30 cellular contexts compared by ENCODE assay signal in genomic region chr6:32240686-32241085, GRCh38. TPM values are rescaled to one million over a fixed set of nuclear protein-coding genes. Genes with fewer than 3 reads are reported as not detected.
DNase-seq lines count a peak whose midpoint lies in the region; ATAC-seq, FAIRE-seq and TF ChIP-seq lines count a peak whose summit lies in the region.
"Had no signal": no experiment of that assay in that cellular context is flagged by ENCODE, and none has a peak within 500 bp of the region (broad histone marks: within the 10 kb centered on the region; RNA-seq: fewer than 3 reads in every experiment).

No MANE protein-coding gene starts in this region.

- TF ChIP-seq CTCF in K562 (IDR thresholded peaks at IDR 0.05 in 2 of 3, conservative IDR thresholded peaks at IDR 0.05 in 1 of 3; ENCODE audit: insufficient read depth in 2 of 3, low read depth in 1 of 3, low read length in 3 of 3): peak in 2 of 3 experiments; percentile 25 to 36; a peak in 2 of 6 replicates

- TF ChIP-seq EP300 in K562 (IDR thresholded peaks at IDR 0.05; ENCODE audit: low read length): no peak

- no peaks in the 10 kb centered on the region for H3K9me1 ChIP-seq in K562 (ENCODE audit: control insufficient read depth, insufficient read depth, low read length)

- no peak overlapping the region for H3K27ac ChIP-seq in Karpas-422 (ENCODE audit: low read length)
- no peak overlapping the region for H3K27ac ChIP-seq in K562 (ENCODE audit: extremely low read depth, low read depth, low read length)
- H3K27ac ChIP-seq: A549, heart left ventricle, SJSA1, upper lobe of right lung had no signal

- H3K27me3 Mint-ChIP-seq in activated naive CD4-positive, alpha-beta T cell treated with anti-CD3 and anti-CD28 coated beads for 36 hours (ENCODE audit: low read depth): no peaks in the 10 kb centered on the region
- no peaks in the 10 kb centered on the region for H3K27me3 Mint-ChIP-seq in stimulated activated naive B cell treated with anti-CD40 and anti-IgM and Interleukin-4, amounts not matched to agents 10 μg/mL and 1 μg/mL and 100 μg/mL, for 72 hours
- H3K27me3 Mint-ChIP-seq: activated B cell treated with CpG ODN at 0.5 μM for 24 hours had no signal

- H3K9me2 ChIP-seq in Karpas-422 (replicated peaks; ENCODE audit: insufficient read depth, low read length): no peaks in the 10 kb centered on the region

- H3K9me3 ChIP-seq in Karpas-422 (ENCODE audit: low read length) (no peaks in the 10 kb centered on the region), K562 (replicated peaks; ENCODE audit: control insufficient read depth, insufficient read depth, low read depth, low read length) (no peaks in the 10 kb centered on the region; the same call in 1 of the 2 replicates)
- H3K9me3 ChIP-seq: A549, heart left ventricle, SJSA1, upper lobe of right lung had no signal

- BruUV-seq in K562 (replicated peaks; lab: Mats Ljungman, UMichigan): no TSS peak

- no peak for DNase-seq in activated naive CD4-positive, alpha-beta T cell treated with anti-CD3 and anti-CD28 coated beads, Interleukin-2, amount 50 U/mL, for 72 hours (ENCODE audit: low spot score in 2 of 2)
- DNase-seq in activated naive CD4-positive, alpha-beta T cell treated with anti-CD3 and anti-CD28 coated beads for 36 hours: no peak
- DNase-seq in Karpas-422 (peak; percentile 32), K562 (ENCODE audit: extremely low read depth in 1 of 4, low spot score in 3 of 4) (no peak), SW480 (ENCODE audit: low spot score) (no peak), NCI-H1436 treated with DMSO at 0.1 percent for 48 hours (lab: John Stamatoyannopoulos, UW) (no peak), HuH-7.5 (ENCODE audit: low spot score) (no peak)
- DNase-seq in stimulated activated naive B cell treated with anti-CD40 and anti-IgM and Interleukin-4, amounts not matched to agents 10 μg/mL and 1 μg/mL and 100 μg/mL, for 72 hours: no peak
- DNase-seq: activated B cell treated with CpG ODN at 0.5 μM for 24 hours; activated CD4-positive, alpha-beta T cell treated with anti-CD3 and anti-CD28 coated beads, Interleukin-2, amount 10 ng/mL, durations not matched to agents 7 days and 5 days; activated naive CD4-positive, alpha-beta T cell treated with Interleukin-2 at 50 U/mL for 16 hours; activated T-cell treated with anti-CD3 and anti-CD28 coated beads, Interleukin-2, amount 50 U/mL, for 72 hours; DND-41; effector CD8-positive, alpha-beta T cell; foreskin melanocyte; heart left ventricle; kidney; left ventricle myocardium superior; mesendoderm; NCI-H146; NCI-H774; stimulated activated CD4-positive, alpha-beta T cell treated with anti-CD3 and anti-CD28 coated beads, Interleukin-4, amount 100 ng/mL, for 4 hours; T-helper 1 cell; upper lobe of right lung had no signal

- peaks cover 0 to 3% of the 10 kb centered on the region in 2 donors for H3K9me3 Mint-ChIP-seq in activated naive CD4-positive, alpha-beta T cell treated with anti-CD3 and anti-CD28 coated beads, Interleukin-2, amount 50 U/mL, for 72 hours
- H3K9me3 Mint-ChIP-seq in activated naive CD4-positive, alpha-beta T cell treated with anti-CD3 and anti-CD28 coated beads for 36 hours: no peaks in the 10 kb centered on the region
- H3K9me3 Mint-ChIP-seq in stimulated activated naive B cell treated with anti-CD40 and anti-IgM and Interleukin-4, amounts not matched to agents 10 μg/mL and 1 μg/mL and 100 μg/mL, for 72 hours: no peaks in the 10 kb centered on the region
- H3K9me3 Mint-ChIP-seq: activated B cell treated with CpG ODN at 0.5 μM for 24 hours; activated CD4-positive, alpha-beta T cell treated with anti-CD3 and anti-CD28 coated beads, Interleukin-2, amount 10 ng/mL, durations not matched to agents 7 days and 5 days; activated T-cell treated with anti-CD3 and anti-CD28 coated beads, Interleukin-2, amount 50 U/mL, for 72 hours had no signal

- CTCF ChIA-PET in activated naive CD4-positive, alpha-beta T cell treated with anti-CD3 and anti-CD28 coated beads for 36 hours (lab: Charles Lee): interaction anchor here (0.8 kb wide), 1 partner anchor 9 kb away, joined by 3 read pairs; no protein-coding TSS in a partner anchor
- CTCF ChIA-PET in K562 (lab: Yijun Ruan, JAX; ENCODE audit: low intra/inter-chr PET ratio): no interaction called here

- peaks cover 15% of the 10 kb centered on the region for H3K4me1 ChIP-seq in Karpas-422 (ENCODE audit: low read length)
- H3K4me1 ChIP-seq in K562 (replicated peaks in 1 of 2; ENCODE audit: control insufficient read depth in 2 of 2, insufficient read depth in 2 of 2, low read length in 2 of 2): no peaks in the 10 kb centered on the region
- H3K4me1 ChIP-seq: A549, upper lobe of right lung had no signal

- no peaks in the 10 kb centered on the region for H3K36me3 Mint-ChIP-seq in activated naive CD4-positive, alpha-beta T cell treated with anti-CD3 and anti-CD28 coated beads, Interleukin-2, amount 50 U/mL, for 72 hours
- H3K36me3 Mint-ChIP-seq in activated naive CD4-positive, alpha-beta T cell treated with anti-CD3 and anti-CD28 coated beads for 36 hours (ENCODE audit: low read depth): no peaks in the 10 kb centered on the region
- no peaks in the 10 kb centered on the region for H3K36me3 Mint-ChIP-seq in stimulated activated naive B cell treated with anti-CD40 and anti-IgM and Interleukin-4, amounts not matched to agents 10 μg/mL and 1 μg/mL and 100 μg/mL, for 72 hours

- no peak for TF ChIP-seq POLR2A in K562 (conservative IDR thresholded peaks at IDR 0.05)

- no peak for FAIRE-seq in K562 (lab: Jason Lieb, UNC)
- FAIRE-seq: A549, bronchial epithelial cell, colon, D721Med, H54, kidney had no signal

- peak overlapping the region; percentile 34 to 53 for H3K27ac Mint-ChIP-seq in activated naive CD4-positive, alpha-beta T cell treated with anti-CD3 and anti-CD28 coated beads, Interleukin-2, amount 50 U/mL, for 72 hours
- H3K27ac Mint-ChIP-seq in activated naive CD4-positive, alpha-beta T cell treated with anti-CD3 and anti-CD28 coated beads for 36 hours: no peak overlapping the region
- peak overlapping the region; percentile 3 for H3K27ac Mint-ChIP-seq in stimulated activated naive B cell treated with anti-CD40 and anti-IgM and Interleukin-4, amounts not matched to agents 10 μg/mL and 1 μg/mL and 100 μg/mL, for 72 hours
- H3K27ac Mint-ChIP-seq: activated B cell treated with CpG ODN at 0.5 μM for 24 hours; activated CD4-positive, alpha-beta T cell treated with anti-CD3 and anti-CD28 coated beads, Interleukin-2, amount 10 ng/mL, durations not matched to agents 7 days and 5 days; activated T-cell treated with anti-CD3 and anti-CD28 coated beads, Interleukin-2, amount 50 U/mL, for 72 hours had no signal

- H3K36me3 ChIP-seq in Karpas-422 (ENCODE audit: insufficient read depth, low read length) (no peaks in the 10 kb centered on the region), K562 (ENCODE audit: control insufficient read depth, insufficient read depth, low read length) (no peaks in the 10 kb centered on the region)
- H3K36me3 ChIP-seq: heart left ventricle, SJSA1, upper lobe of right lung had no signal

- H3K27me3 ChIP-seq in Karpas-422 (ENCODE audit: low read length): no peaks in the 10 kb centered on the region
- peaks cover 8 to 21% of the 10 kb centered on the region in 2 experiments; a peak in 4 of 5 replicates for H3K27me3 ChIP-seq in K562 (ENCODE audit: control insufficient read depth in 2 of 2, insufficient read depth in 2 of 2, low read length in 2 of 2)
- H3K27me3 ChIP-seq: heart left ventricle, SJSA1, upper lobe of right lung had no signal

- H3K4me3 ChIP-seq in Karpas-422 (ENCODE audit: low read length): no peak overlapping the region
- H3K4me3 ChIP-seq in K562: no peak overlapping the region
- H3K4me3 ChIP-seq: A549, heart left ventricle, SJSA1, upper lobe of right lung had no signal

- H2AFZ ChIP-seq in Karpas-422 (ENCODE audit: low read length) (no peak overlapping the region), K562 (ENCODE audit: low read depth, low read length) (no peak overlapping the region)

- in situ Hi-C loops in K562 (cut with MboI): no loop called here

- WGBS in K562 (ENCODE audit: insufficient coverage, low coverage, missing lambda C conversion rate): 0% methylated on average over 1 of the region's 1 CpG

- intact Hi-C loops in activated naive CD4-positive, alpha-beta T cell treated with anti-CD3 and anti-CD28 coated beads for 36 hours (cut with micrococcal nuclease): loop anchor here (10.0 kb wide), 1 partner anchor 554 kb away; no protein-coding TSS in a partner anchor
- intact Hi-C loops in K562 (cut with micrococcal nuclease): no loop called here

- no peak for TF ChIP-seq RAD21 in K562 (CRISPR knock-in tag; conservative IDR thresholded peaks at IDR 0.05 in 1 of 2, IDR thresholded peaks at IDR 0.05 in 1 of 2)

- H3K4me3 Mint-ChIP-seq in activated naive CD4-positive, alpha-beta T cell treated with anti-CD3 and anti-CD28 coated beads for 36 hours: no peak overlapping the region
- no peak overlapping the region for H3K4me3 Mint-ChIP-seq in stimulated activated naive B cell treated with anti-CD40 and anti-IgM and Interleukin-4, amounts not matched to agents 10 μg/mL and 1 μg/mL and 100 μg/mL, for 72 hours
- H3K4me3 Mint-ChIP-seq: activated B cell treated with CpG ODN at 0.5 μM for 24 hours; activated CD4-positive, alpha-beta T cell treated with anti-CD3 and anti-CD28 coated beads, Interleukin-2, amount 10 ng/mL, durations not matched to agents 7 days and 5 days had no signal

- peaks cover 28% of the 10 kb centered on the region for H3K4me1 Mint-ChIP-seq in activated naive CD4-positive, alpha-beta T cell treated with anti-CD3 and anti-CD28 coated beads for 36 hours (ENCODE audit: low read depth)
- peaks cover 18 to 35% of the 10 kb centered on the region in 2 donors for H3K4me1 Mint-ChIP-seq in stimulated activated naive B cell treated with anti-CD40 and anti-IgM and Interleukin-4, amounts not matched to agents 10 μg/mL and 1 μg/mL and 100 μg/mL, for 72 hours

- H3K79me2 ChIP-seq in Karpas-422 (ENCODE audit: low read length): no peaks in the 10 kb centered on the region
- no peaks in the 10 kb centered on the region for H3K79me2 ChIP-seq in K562 (ENCODE audit: control insufficient read depth, insufficient read depth, low read length)

- no peak overlapping the region for H3K9ac ChIP-seq in Karpas-422 (ENCODE audit: low read length)
- no peak overlapping the region for H3K9ac ChIP-seq in K562 (ENCODE audit: insufficient read depth in 1 of 2, low read depth in 2 of 2, low read length in 2 of 2)

- ATAC-seq in activated naive CD4-positive, alpha-beta T cell treated with anti-CD3 and anti-CD28 coated beads, Interleukin-2, amount 50 U/mL, for 72 hours: peak; percentile 17 to 39
- no peak for ATAC-seq in K562
- peak in 1 of 2 donors; percentile 29 for ATAC-seq in stimulated activated naive B cell treated with anti-CD40 and anti-IgM and Interleukin-4, amounts not matched to agents 10 μg/mL and 1 μg/mL and 100 μg/mL, for 72 hours (replicated peaks)
- ATAC-seq: A549, heart left ventricle, left ventricle myocardium superior, upper lobe of right lung had no signal

- H3K4me2 ChIP-seq in Karpas-422 (ENCODE audit: low read depth, low read length, poor library complexity, severe bottlenecking) (no peak overlapping the region), K562 (ENCODE audit: insufficient read depth, low read length) (no peak overlapping the region)
- H3K4me2 ChIP-seq: A549 had no signal

- H4K20me1 ChIP-seq in Karpas-422 (ENCODE audit: insufficient read depth, low read depth, low read length) (no peaks in the 10 kb centered on the region), K562 (replicated peaks; ENCODE audit: control insufficient read depth, insufficient read depth, low read length) (no peaks in the 10 kb centered on the region)

- POLR2A ChIA-PET in K562 (lab: Yijun Ruan, JAX): interaction anchor here (1.3 kb wide), 1 partner anchor 8 kb away, joined by 4 read pairs; no protein-coding TSS in a partner anchor

RNA-seq across cellular contexts. Expression of gene NOTCH4, which starts 16.8 kb away (rescaled TPM):
- under 1 TPM; 0.64 to 0.70 TPM for total RNA-seq in activated naive CD4-positive, alpha-beta T cell treated with anti-CD3 and anti-CD28 coated beads, Interleukin-2, amount 50 U/mL, for 72 hours
- total RNA-seq in activated naive CD4-positive, alpha-beta T cell treated with anti-CD3 and anti-CD28 coated beads for 36 hours: under 1 TPM in 1 of 2 experiments, not detected in 1; 0.50 TPM
- 1.5 and 5.2 TPM in 2 replicates for total RNA-seq in Karpas-422 (2014; rRNA removed; shearing (Covaris generic); ENCODE audit: low replicate concordance)
- total RNA-seq in K562 (2011; cell fraction: chromatin; rRNA removed; ENCODE audit: low replicate concordance): 3.1 and 5.8 TPM in 2 replicates
- total RNA-seq in K562 (2011; cell fraction: nucleolus; rRNA removed): 4.2 TPM in 2 replicates
- 4.0 and 6.0 TPM in 2 replicates for total RNA-seq in K562 (2011; cell fraction: nucleoplasm; rRNA removed)
- 2.7 and 3.5 TPM in 2 replicates for total RNA-seq in K562 (2014; rRNA removed)
- total RNA-seq in K562 (2014; rRNA removed; fragmentation: Illumina TruSeq; extraction: Trizol): 0.95 and 1.4 TPM in 2 replicates
- 1.7 and 1.9 TPM in 2 replicates for total RNA-seq in K562 (2015; rRNA removed; fragmentation: Illumina TruSeq; extraction: Trizol)
- total RNA-seq in K562 (2021): 2.7 and 3.4 TPM in 2 replicates
- polyA plus RNA-seq in K562 (2011; rRNA removed): 1.1 and 2.0 TPM in 2 replicates
- polyA plus RNA-seq in K562 (2011; cell fraction: cytosol; rRNA removed): 1.5 and 1.6 TPM in 2 replicates
- 1.7 and 3.0 TPM in 2 replicates for polyA plus RNA-seq in K562 (2011; cell fraction: nucleus; rRNA removed)
- 1.4 and 2.2 TPM in 2 replicates for polyA plus RNA-seq in K562 (2012)
- 1.3 and 1.4 TPM in 2 replicates for polyA plus RNA-seq in K562 (2014; fragmentation: Illumina TruSeq; extraction: Trizol)
- under 1 TPM; 0.24 to 0.50 TPM for polyA plus RNA-seq in K562 (2014; fragmentation: Nextera tagmentation; extraction: Ambion mirVana)
- 2.6 and 4.3 TPM in 2 replicates for polyA plus RNA-seq in K562 (2014; rRNA removed)
- polyA minus RNA-seq in K562 (2011; rRNA and poly(A)+ RNA removed): 1.2 and 1.6 TPM in 2 replicates
- polyA minus RNA-seq in K562 (2011; cell fraction: cytosol; rRNA and poly(A)+ RNA removed): not detected in 2 replicates
- polyA minus RNA-seq in K562 (2011; cell fraction: nucleus; rRNA and poly(A)+ RNA removed): 2.7 and 3.2 TPM in 2 replicates

RNA-seq across cellular contexts. Expression of gene GPSM3, which starts 48.2 kb away (rescaled TPM):
- 100 to 1,000 TPM in 1 of 2 donors, 10 to 100 TPM in 1; 84.9 to 151 TPM for total RNA-seq in activated naive CD4-positive, alpha-beta T cell treated with anti-CD3 and anti-CD28 coated beads, Interleukin-2, amount 50 U/mL, for 72 hours
- total RNA-seq in activated naive CD4-positive, alpha-beta T cell treated with anti-CD3 and anti-CD28 coated beads for 36 hours: 10 to 100 TPM; 71.8 to 72.1 TPM
- 66.5 and 85.9 TPM in 2 replicates for total RNA-seq in Karpas-422 (2014; rRNA removed; shearing (Covaris generic); ENCODE audit: low replicate concordance)
- 11.8 and 26.5 TPM in 2 replicates for total RNA-seq in K562 (2011; cell fraction: chromatin; rRNA removed; ENCODE audit: low replicate concordance)
- 15.2 and 18.8 TPM in 2 replicates for total RNA-seq in K562 (2011; cell fraction: nucleolus; rRNA removed)
- total RNA-seq in K562 (2011; cell fraction: nucleoplasm; rRNA removed): 22.7 and 30.8 TPM in 2 replicates
- total RNA-seq in K562 (2014; rRNA removed) (40.5 and 45.0 TPM in 2 replicates), K562 (2014; rRNA removed; fragmentation: Illumina TruSeq; extraction: Trizol) (13.5 and 14.0 TPM in 2 replicates), K562 (2015; rRNA removed; fragmentation: Illumina TruSeq; extraction: Trizol) (22.3 and 22.4 TPM in 2 replicates), K562 (2021) (37.3 and 42.6 TPM in 2 replicates)
- polyA plus RNA-seq in K562 (2011; rRNA removed) (24.4 and 51.8 TPM in 2 replicates), K562 (2014; fragmentation: Illumina TruSeq; extraction: Trizol) (39.6 and 46.5 TPM in 2 replicates), K562 (2014; fragmentation: Nextera tagmentation; extraction: Ambion mirVana) (1 to 10 TPM; 5.3 to 5.7 TPM), K562 (2014; rRNA removed) (32.2 and 35.1 TPM in 2 replicates)
- 44.6 and 52.4 TPM in 2 replicates for polyA plus RNA-seq in K562 (2011; cell fraction: cytosol; rRNA removed)
- polyA plus RNA-seq in K562 (2011; cell fraction: nucleus; rRNA removed): 32.8 and 42.4 TPM in 2 replicates
- 34.2 and 146 TPM in 2 replicates for polyA plus RNA-seq in K562 (2012)
- 8.6 and 11.3 TPM in 2 replicates for polyA minus RNA-seq in K562 (2011; rRNA and poly(A)+ RNA removed)
- polyA minus RNA-seq in K562 (2011; cell fraction: cytosol; rRNA and poly(A)+ RNA removed): 17.9 and 19.4 TPM in 2 replicates
- polyA minus RNA-seq in K562 (2011; cell fraction: nucleus; rRNA and poly(A)+ RNA removed): 4.0 and 7.3 TPM in 2 replicates

RNA-seq across cellular contexts. Expression of gene PBX2, which starts 50.7 kb away (rescaled TPM):
- 10 to 100 TPM; 65.4 to 88.7 TPM for total RNA-seq in activated naive CD4-positive, alpha-beta T cell treated with anti-CD3 and anti-CD28 coated beads, Interleukin-2, amount 50 U/mL, for 72 hours
- 10 to 100 TPM; 46.5 to 47.7 TPM for total RNA-seq in activated naive CD4-positive, alpha-beta T cell treated with anti-CD3 and anti-CD28 coated beads for 36 hours
- 51.7 and 84.0 TPM in 2 replicates for total RNA-seq in Karpas-422 (2014; rRNA removed; shearing (Covaris generic); ENCODE audit: low replicate concordance)
- total RNA-seq in K562 (2011; cell fraction: chromatin; rRNA removed; ENCODE audit: low replicate concordance): 227 and 442 TPM in 2 replicates
- total RNA-seq in K562 (2011; cell fraction: nucleolus; rRNA removed): 178 and 203 TPM in 2 replicates
- 185 and 217 TPM in 2 replicates for total RNA-seq in K562 (2011; cell fraction: nucleoplasm; rRNA removed)
- total RNA-seq in K562 (2014; rRNA removed) (55.6 and 63.8 TPM in 2 replicates), K562 (2014; rRNA removed; fragmentation: Illumina TruSeq; extraction: Trizol) (44.0 and 45.1 TPM in 2 replicates), K562 (2015; rRNA removed; fragmentation: Illumina TruSeq; extraction: Trizol) (60.0 and 62.5 TPM in 2 replicates), K562 (2021) (106 and 126 TPM in 2 replicates)
- polyA plus RNA-seq in K562 (2011; rRNA removed) (123 and 127 TPM in 2 replicates), K562 (2014; fragmentation: Illumina TruSeq; extraction: Trizol) (108 and 119 TPM in 2 replicates), K562 (2014; fragmentation: Nextera tagmentation; extraction: Ambion mirVana) (1 to 10 TPM; 1.9 to 2.8 TPM), K562 (2014; rRNA removed) (117 and 134 TPM in 2 replicates)
- polyA plus RNA-seq in K562 (2011; cell fraction: cytosol; rRNA removed): 105 and 142 TPM in 2 replicates
- polyA plus RNA-seq in K562 (2011; cell fraction: nucleus; rRNA removed): 340 and 411 TPM in 2 replicates
- polyA plus RNA-seq in K562 (2012): 110 and 127 TPM in 2 replicates
- polyA minus RNA-seq in K562 (2011; rRNA and poly(A)+ RNA removed): 55.9 and 77.0 TPM in 2 replicates
- polyA minus RNA-seq in K562 (2011; cell fraction: cytosol; rRNA and poly(A)+ RNA removed): 46.1 and 60.9 TPM in 2 replicates
- polyA minus RNA-seq in K562 (2011; cell fraction: nucleus; rRNA and poly(A)+ RNA removed): 68.7 and 70.2 TPM in 2 replicates

RNA-seq across cellular contexts. Expression of gene AGER, which starts 56.6 kb away (rescaled TPM):
- 10 to 100 TPM; 21.6 to 26.3 TPM for total RNA-seq in activated naive CD4-positive, alpha-beta T cell treated with anti-CD3 and anti-CD28 coated beads, Interleukin-2, amount 50 U/mL, for 72 hours
- 10 to 100 TPM; 15.6 to 17.0 TPM for total RNA-seq in activated naive CD4-positive, alpha-beta T cell treated with anti-CD3 and anti-CD28 coated beads for 36 hours
- 9.0 and 9.2 TPM in 2 replicates for total RNA-seq in Karpas-422 (2014; rRNA removed; shearing (Covaris generic); ENCODE audit: low replicate concordance)
- total RNA-seq in K562 (2011; cell fraction: chromatin; rRNA removed; ENCODE audit: low replicate concordance): 28.3 and 66.0 TPM in 2 replicates
- 35.5 and 36.5 TPM in 2 replicates for total RNA-seq in K562 (2011; cell fraction: nucleolus; rRNA removed)
- 27.8 and 29.8 TPM in 2 replicates for total RNA-seq in K562 (2011; cell fraction: nucleoplasm; rRNA removed)
- total RNA-seq in K562 (2014; rRNA removed): 5.3 and 6.2 TPM in 2 replicates
- 2.0 and 2.2 TPM in 2 replicates for total RNA-seq in K562 (2014; rRNA removed; fragmentation: Illumina TruSeq; extraction: Trizol)
- total RNA-seq in K562 (2015; rRNA removed; fragmentation: Illumina TruSeq; extraction: Trizol): 3.0 and 3.6 TPM in 2 replicates
- total RNA-seq in K562 (2021): 7.8 and 11.5 TPM in 2 replicates
- 4.1 and 7.9 TPM in 2 replicates for polyA plus RNA-seq in K562 (2011; rRNA removed)
- polyA plus RNA-seq in K562 (2011; cell fraction: cytosol; rRNA removed): 2.4 and 3.1 TPM in 2 replicates
- polyA plus RNA-seq in K562 (2011; cell fraction: nucleus; rRNA removed): 75.1 and 86.2 TPM in 2 replicates
- polyA plus RNA-seq in K562 (2012): 11.6 and 18.0 TPM in 2 replicates
- polyA plus RNA-seq in K562 (2014; fragmentation: Illumina TruSeq; extraction: Trizol): 5.8 and 8.2 TPM in 2 replicates
- polyA plus RNA-seq in K562 (2014; fragmentation: Nextera tagmentation; extraction: Ambion mirVana): 1 to 10 TPM; 1.2 to 1.8 TPM
- 10.9 and 11.1 TPM in 2 replicates for polyA plus RNA-seq in K562 (2014; rRNA removed)
- 0.78 and 0.81 TPM in 2 replicates for polyA minus RNA-seq in K562 (2011; rRNA and poly(A)+ RNA removed)
- polyA minus RNA-seq in K562 (2011; cell fraction: cytosol; rRNA and poly(A)+ RNA removed): not detected in 2 replicates
- 5.3 and 7.3 TPM in 2 replicates for polyA minus RNA-seq in K562 (2011; cell fraction: nucleus; rRNA and poly(A)+ RNA removed)
